8 cellular contexts compared by ENCODE assay signal in genomic region chr17:81391964-81392908, GRCh38. TPM values are rescaled to one million over a fixed set of nuclear protein-coding genes. Genes with fewer than 3 reads are reported as not detected.
DNase-seq lines count a peak whose midpoint lies in the region; ATAC-seq and TF ChIP-seq lines count a peak whose summit lies in the region.

No MANE protein-coding gene starts in this region.

- peak overlapping the region; percentile 97 to 98 for H3K27ac ChIP-seq in right atrium auricular region

- no peak overlapping the region for H3K4me3 Mint-ChIP-seq in activated naive CD8-positive, alpha-beta T cell treated with anti-CD3 and anti-CD28 coated beads, Interleukin-2, amount 10 ng/mL, durations not matched to agents 7 days and 5 days

- TF ChIP-seq CTCF in right atrium auricular region (IDR thresholded peaks at IDR 0.05) = no peak

- H3K9me3 ChIP-seq in right atrium auricular region = no peaks in the 10 kb centered on the region

- H3K4me1 ChIP-seq in right atrium auricular region = peaks cover 0 to 67% of the 10 kb centered on the region in 2 donors

- no peak overlapping the region for H3K27ac Mint-ChIP-seq in activated naive CD8-positive, alpha-beta T cell treated with anti-CD3 and anti-CD28 coated beads, Interleukin-2, amount 10 ng/mL, durations not matched to agents 7 days and 5 days

- POLR2A ChIA-PET in activated naive CD8-positive, alpha-beta T cell treated with anti-CD3 and anti-CD28 coated beads, Interleukin-2, amount 10 ng/mL, durations not matched to agents 7 days and 5 days (lab: Charles Lee) = interaction anchor here (1.0 kb wide), 1 partner anchor 20 kb away, joined by 3 read pairs; no protein-coding TSS in a partner anchor

- peaks cover 60% of the 10 kb centered on the region for H3K27me3 Mint-ChIP-seq in activated naive CD8-positive, alpha-beta T cell treated with anti-CD3 and anti-CD28 coated beads, Interleukin-2, amount 10 ng/mL, durations not matched to agents 7 days and 5 days

- no peaks in the 10 kb centered on the region for H3K9me3 Mint-ChIP-seq in activated naive CD8-positive, alpha-beta T cell treated with anti-CD3 and anti-CD28 coated beads, Interleukin-2, amount 10 ng/mL, durations not matched to agents 7 days and 5 days

- peaks cover 10% of the 10 kb centered on the region for H3K4me1 Mint-ChIP-seq in activated naive CD8-positive, alpha-beta T cell treated with anti-CD3 and anti-CD28 coated beads, Interleukin-2, amount 10 ng/mL, durations not matched to agents 7 days and 5 days

- ATAC-seq in activated naive CD8-positive, alpha-beta T cell treated with anti-CD3 and anti-CD28 coated beads, Interleukin-2, amount 10 ng/mL, durations not matched to agents 7 days and 5 days (ENCODE audit: low read depth) = no peak
- ATAC-seq in sciatic nerve = peak; percentile 1
- no peak for ATAC-seq in activated CD4-positive, CD25-positive, alpha-beta regulatory T cell treated with anti-CD3 and anti-CD28 coated beads, Interleukin-2, amount 50 U/mL, for 24 hours

- H3K36me3 Mint-ChIP-seq in activated naive CD8-positive, alpha-beta T cell treated with anti-CD3 and anti-CD28 coated beads, Interleukin-2, amount 10 ng/mL, durations not matched to agents 7 days and 5 days = no peaks in the 10 kb centered on the region

- peak overlapping the region; percentile 60 for H3K4me3 ChIP-seq in H7 (ENCODE audit: insufficient read depth, low read depth, low read length)
- peak overlapping the region; percentile 77 to 82 for H3K4me3 ChIP-seq in right atrium auricular region

- DNase-seq in H7 (no peak), right atrium auricular region (ENCODE audit: low spot score) (no peak), sciatic nerve (ENCODE audit: low spot score) (no peak), GDM1 (lab: John Stamatoyannopoulos, UW) (no peak), SHP77 treated with DMSO at 0.1 percent for 48 hours (lab: John Stamatoyannopoulos, UW) (no peak), HCEC 1CT (no peak)
- DNase-seq in activated naive CD8-positive, alpha-beta T cell treated with anti-CD3 and anti-CD28 coated beads, Interleukin-2, amount 10 ng/mL, durations not matched to agents 7 days and 5 days = peak; percentile 30

- intact Hi-C loops in sciatic nerve (cut with DNase I) = no loop called here

- H3K36me3 ChIP-seq in H7 (replicated peaks; ENCODE audit: control insufficient read depth, insufficient read depth, low read length) = no peaks in the 10 kb centered on the region
- H3K36me3 ChIP-seq in right atrium auricular region = no peaks in the 10 kb centered on the region

- H3K27me3 ChIP-seq in H7 (ENCODE audit: control insufficient read depth, insufficient read depth, low read length) = peaks cover 78% of the 10 kb centered on the region
- no peaks in the 10 kb centered on the region for H3K27me3 ChIP-seq in right atrium auricular region

RNA-seq across cellular contexts. Expression of gene BAHCC1, which starts 3.0 kb away (rescaled TPM):
- total RNA-seq in H7 (2014; rRNA removed; shearing (Covaris generic)) = 8.7 and 19.7 TPM in 2 replicates
- 1 to 10 TPM in 1 of 2 experiments, under 1 TPM in 1; 0.86 to 1.0 TPM for total RNA-seq in activated naive CD8-positive, alpha-beta T cell treated with anti-CD3 and anti-CD28 coated beads, Interleukin-2, amount 10 ng/mL, durations not matched to agents 7 days and 5 days
- total RNA-seq in right atrium auricular region (10 to 100 TPM in 1 of 2 donors, 1 to 10 TPM in 1; 5.8 to 12.7 TPM), sciatic nerve (47.8 TPM)
